14 cellular contexts compared by ENCODE assay signal in genomic region chr7:31748084-31748483, GRCh38.
A peak's percentile ranks its signal among the peaks of the same experiment; 100 is the strongest.
DNase-seq lines count a peak whose midpoint lies in the region; ATAC-seq and TF ChIP-seq lines count a peak whose summit lies in the region.
"Had no signal": no experiment of that assay in that cellular context is flagged by ENCODE, and none has a peak within 500 bp of the region (broad histone marks: within the 10 kb centered on the region; RNA-seq: fewer than 3 reads in every experiment).

No MANE protein-coding gene starts in this region.

- no peaks in the 10 kb centered on the region for H3K27me3 ChIP-seq in adipocyte (replicated peaks; ENCODE audit: control insufficient read depth, insufficient read depth, low read length)
- H3K27me3 ChIP-seq in foreskin keratinocyte, result no peaks in the 10 kb centered on the region
- H3K27me3 ChIP-seq: BE2C had no signal

- H3K36me3 ChIP-seq in adipocyte (ENCODE audit: control insufficient read depth, insufficient read depth, low read length, severe bottlenecking), result no peaks in the 10 kb centered on the region
- H3K36me3 ChIP-seq: BE2C had no signal

- DNase-seq in DMS53 treated with DMSO at 0.1 percent for 48 hours (lab: John Stamatoyannopoulos, UW; ENCODE audit: unreplicated experiment), result peak; percentile 61
- DNase-seq in adipocyte (ENCODE audit: low read depth), result peak; percentile 18
- DNase-seq in foreskin keratinocyte, result peak in 1 of 2 donors; percentile 46
- no peak for DNase-seq in NCI-H748 (lab: John Stamatoyannopoulos, UW; ENCODE audit: unreplicated experiment)
- no peak for DNase-seq in NCI-H1694 treated with DMSO at 0.1 percent for 48 hours (lab: John Stamatoyannopoulos, UW)
- no peak for DNase-seq in activated CD8-positive, alpha-beta memory T cell treated with anti-CD3 and anti-CD28 coated beads, Interleukin-2, amount 50 U/mL, for 48 hours
- DNase-seq: BE2C; CD4-positive, alpha-beta memory T cell; DND-41; GDM1; GOT3; H9 had no signal

- no peak for TF ChIP-seq CTCF in foreskin keratinocyte (conservative IDR thresholded peaks at IDR 0.05)

- H3K27ac ChIP-seq in foreskin keratinocyte, result peak overlapping the region; percentile 76
- H3K27ac ChIP-seq: C4-2B had no signal

- no peaks in the 10 kb centered on the region for H3K9me3 ChIP-seq in adipocyte (ENCODE audit: control insufficient read depth, low read length)
- H3K9me3 ChIP-seq: BE2C had no signal

- no peak overlapping the region for H3K4me3 ChIP-seq in adipocyte (ENCODE audit: low read length)

- no peak overlapping the region for H3K9ac ChIP-seq in adipocyte (ENCODE audit: low read length)

- ATAC-seq in foreskin keratinocyte, result peak; percentile 24
- ATAC-seq in GM18873 (IDR thresholded peaks at IDR 0.05; ENCODE audit: low FRiP score, unreplicated experiment), result no peak

- H3K4me1 ChIP-seq in adipocyte (ENCODE audit: control insufficient read depth, insufficient read depth, low read length), result no peaks in the 10 kb centered on the region
- H3K4me1 ChIP-seq in foreskin keratinocyte, result peaks cover 7% of the 10 kb centered on the region
- H3K4me1 ChIP-seq: BE2C had no signal

Comparison
In these comparisons a context has a peak if more than half of its experiments do, and no peak if none do; other contexts are left out.
1. DNase-seq: peak in DMS53 treated with DMSO at 0.1 percent for 48 hours (single experiment) and adipocyte (single experiment); none in NCI-H748 (single experiment), NCI-H1694 treated with DMSO at 0.1 percent for 48 hours (single experiment) and activated CD8-positive, alpha-beta memory T cell treated with anti-CD3 and anti-CD28 coated beads, Interleukin-2, amount 50 U/mL, for 48 hours (single experiment).